Comparison of ENCODE assay signal across 8 cellular contexts in the genomic region with DNA sequence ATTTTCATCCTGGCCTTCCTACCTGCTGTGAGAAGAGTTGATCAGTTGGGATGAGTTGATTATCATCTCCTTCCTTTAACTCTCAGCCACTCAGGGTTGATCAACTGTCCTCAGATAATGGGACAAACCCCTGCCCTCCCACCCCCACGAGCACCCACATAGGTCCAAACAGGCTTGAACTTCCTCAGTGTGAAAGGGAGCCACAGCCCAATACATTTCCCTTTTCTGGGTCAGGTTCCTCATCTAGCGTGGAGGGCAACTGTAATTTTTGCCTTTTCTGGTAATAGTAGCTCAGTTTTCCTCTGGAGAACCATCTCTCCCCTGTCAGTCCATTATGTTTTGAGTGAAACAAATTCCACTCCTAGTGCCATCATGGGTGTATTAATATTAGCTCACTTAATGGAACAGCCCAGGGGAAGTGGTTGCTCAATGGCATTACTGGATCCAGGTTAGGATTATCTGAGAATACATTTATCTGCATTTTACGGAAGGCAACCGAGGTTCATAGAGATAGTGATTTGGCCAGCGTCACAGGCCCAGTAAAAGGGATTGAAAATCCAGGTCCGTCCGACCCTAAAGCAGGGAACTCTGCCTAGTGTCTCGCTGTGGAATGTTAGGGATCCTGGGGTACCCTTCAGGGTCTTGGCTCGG. TPM values are rescaled to one million over a fixed set of nuclear protein-coding genes. Genes with fewer than 3 reads are reported as not detected.
DNase-seq lines count a peak whose midpoint lies in the region; ATAC-seq and TF ChIP-seq lines count a peak whose summit lies in the region.

No MANE protein-coding gene starts in this region.

- H3K36me3 ChIP-seq in Caco-2 (ENCODE audit: control insufficient read depth, insufficient read depth, low read length) (no peaks in the 10 kb centered on the region), Peyer's patch (peaks cover 0 to 7% (median 0%) of the 10 kb centered on the region in 3 donors), trophoblast cell (ENCODE audit: control insufficient read depth in 1 of 2, insufficient read depth in 2 of 2, low read length in 2 of 2) (peaks cover 30 to 38% of the 10 kb centered on the region in 2 experiments)

- H3K4me3 ChIP-seq in Caco-2 (ENCODE audit: low read depth, low read length) (peak overlapping the region; percentile 96), Peyer's patch (peak overlapping the region in 3 of 4 donors; percentile 41 to 80 (median 64)), fibroblast of pulmonary artery (replicated peaks; ENCODE audit: low read depth, low read length) (peak overlapping the region; percentile 83), trophoblast cell (ENCODE audit: low read depth, low read length) (no peak overlapping the region)

- H3K36me3 Mint-ChIP-seq in Caco-2 (ENCODE audit: insufficient read depth, unreplicated experiment), result peaks cover 6% of the 10 kb centered on the region

- TF ChIP-seq POLR2A in Peyer's patch (IDR thresholded peaks at IDR 0.05), result no peak

- H3K14ac ChIP-seq in trophoblast cell (ENCODE audit: low read length), result no peak overlapping the region

- H4K12ac ChIP-seq in trophoblast cell (ENCODE audit: low read depth, low read length), result no peak overlapping the region

- no peak overlapping the region for H2BK12ac ChIP-seq in trophoblast cell (ENCODE audit: low read length)

- TF ChIP-seq CTCF in Caco-2 (IDR thresholded peaks at IDR 0.05; ENCODE audit: insufficient read depth in 1 of 2, low read depth in 1 of 2, low read length in 1 of 2, severe bottlenecking in 1 of 2, unreplicated experiment in 1 of 2) (no peak), Peyer's patch (IDR thresholded peaks at IDR 0.05) (no peak), fibroblast of pulmonary artery (IDR thresholded peaks at IDR 0.05; ENCODE audit: low read length, missing control alignments) (no peak)

- peaks cover 7% of the 10 kb centered on the region for H3K9me3 ChIP-seq in Caco-2
- peaks cover 0 to 5% (median 2%) of the 10 kb centered on the region in 4 donors for H3K9me3 ChIP-seq in Peyer's patch
- H3K9me3 ChIP-seq in trophoblast cell (ENCODE audit: insufficient read depth, low read depth, low read length), result no peaks in the 10 kb centered on the region

- H3K4me1 ChIP-seq in Caco-2 (peaks cover 9% of the 10 kb centered on the region; the same call in 1 of the 2 replicates), Peyer's patch (peaks cover 0 to 12% (median 1%) of the 10 kb centered on the region in 4 donors), trophoblast cell (ENCODE audit: control insufficient read depth in 1 of 2, insufficient read depth in 2 of 2, low read length in 2 of 2) (peaks cover 4 to 5% of the 10 kb centered on the region in 2 experiments)

- no CpG with 5 or more reads among the region's 9 CpGs for whole genome bisulfite sequencing in trophoblast cell (ENCODE audit: extremely low coverage, insufficient coverage, insufficient read length)

- no peak overlapping the region for H4K91ac ChIP-seq in trophoblast cell (ENCODE audit: low read depth, low read length)

- H3K23ac ChIP-seq in trophoblast cell (ENCODE audit: low read length), result no peak overlapping the region

- H3K4me2 ChIP-seq in trophoblast cell (ENCODE audit: low read length), result peak overlapping the region; percentile 54

- CTCF ChIA-PET in Caco-2 (lab: Charles Lee), result no interaction called here

- no peak overlapping the region for H2AFZ ChIP-seq in trophoblast cell (ENCODE audit: insufficient read depth, low read length, poor library complexity)

- POLR2A ChIA-PET in Caco-2 (lab: Charles Lee), result no interaction called here

- H3K79me1 ChIP-seq in trophoblast cell (ENCODE audit: low read length), result peaks cover 21% of the 10 kb centered on the region

- peak overlapping the region; percentile 8 for H2BK5ac ChIP-seq in trophoblast cell (ENCODE audit: low read depth, low read length, poor library complexity)

- H3K27me3 Mint-ChIP-seq in Caco-2 (ENCODE audit: insufficient read depth, unreplicated experiment), result no peaks in the 10 kb centered on the region

- no peak for ATAC-seq in GM18909 (IDR thresholded peaks at IDR 0.05; ENCODE audit: poor library complexity, unreplicated experiment)

- H3K4me3 Mint-ChIP-seq in Caco-2 (ENCODE audit: unreplicated experiment), result peak overlapping the region; percentile 80

- no peak for DNase-seq in Caco-2
- DNase-seq in Peyer's patch, result no peak
- DNase-seq in fibroblast of pulmonary artery (ENCODE audit: low read depth), result no peak
- DNase-seq in trophoblast cell, result no peak
- DNase-seq in NCI-H1105 (lab: John Stamatoyannopoulos, UW), result no peak
- no peak for DNase-seq in activated gamma-delta T cell (lab: John Stamatoyannopoulos, UW)
- DNase-seq in DMS153 (lab: John Stamatoyannopoulos, UW), result no peak

- BruUV-seq in Caco-2 (replicated peaks; lab: Mats Ljungman, UMichigan), result no TSS peak

- peaks cover 12% of the 10 kb centered on the region for H3K79me2 ChIP-seq in trophoblast cell (ENCODE audit: control insufficient read depth, insufficient read depth, low read length, poor library complexity)

- H4K8ac ChIP-seq in trophoblast cell (ENCODE audit: low read depth, low read length), result no peak overlapping the region

- no peak overlapping the region for H2BK120ac ChIP-seq in trophoblast cell (ENCODE audit: insufficient read depth, low read length, poor library complexity)

- H3K4me1 Mint-ChIP-seq in Caco-2 (ENCODE audit: low read depth, unreplicated experiment), result peaks cover 15% of the 10 kb centered on the region

- H3K27me3 ChIP-seq in Caco-2 (replicated peaks; ENCODE audit: control insufficient read depth, insufficient read depth, low read length), result no peaks in the 10 kb centered on the region
- H3K27me3 ChIP-seq in Peyer's patch, result no peaks in the 10 kb centered on the region
- no peaks in the 10 kb centered on the region for H3K27me3 ChIP-seq in trophoblast cell (ENCODE audit: insufficient read depth, low read length)

- no peak overlapping the region for H3K18ac ChIP-seq in trophoblast cell (ENCODE audit: low read length)

- peak overlapping the region; percentile 20 for H3K27ac Mint-ChIP-seq in Caco-2 (ENCODE audit: unreplicated experiment)

- intact Hi-C loops in Caco-2 (cut with micrococcal nuclease; ENCODE audit: unreplicated experiment), result loop anchor here (2.0 to 10.0 kb wide), 2 partner anchors 34 to 1016 kb away; partner anchors contain the start of gene BBS2

- no peak overlapping the region for H3K9ac ChIP-seq in trophoblast cell (ENCODE audit: low read length)

- no peak overlapping the region for H3K4ac ChIP-seq in trophoblast cell (ENCODE audit: low read depth, low read length)

- H3K27ac ChIP-seq in Peyer's patch (peak overlapping the region in 1 of 4 donors; percentile 44), trophoblast cell (ENCODE audit: low read depth, low read length) (peak overlapping the region; percentile 57)

- peaks cover 11% of the 10 kb centered on the region for H3K9me3 Mint-ChIP-seq in Caco-2 (ENCODE audit: unreplicated experiment)

- no peak overlapping the region for H2AK5ac ChIP-seq in trophoblast cell (ENCODE audit: low read length)

RNA-seq across cellular contexts. Expression of gene LPCAT2, which starts 0.5 kb away (rescaled TPM):
- 20.7 and 25.2 TPM in 2 replicates for total RNA-seq in Caco-2 (2022)
- 10 to 100 TPM in 2 of 4 donors, 1 to 10 TPM in 2; 4.6 to 66.0 (median 10.9) TPM for total RNA-seq in Peyer's patch
- 107 and 118 TPM in 2 replicates for polyA plus RNA-seq in trophoblast cell (2013)

RNA-seq across cellular contexts. Expression of gene MMP2, which starts 29.4 kb away (rescaled TPM):
- 0.14 and 0.91 TPM in 2 replicates for total RNA-seq in Caco-2 (2022)
- 100 to 1,000 TPM in 3 of 4 donors, 10 to 100 TPM in 1; 52.2 to 214 (median 123) TPM for total RNA-seq in Peyer's patch
- polyA plus RNA-seq in trophoblast cell (2013), result 1,470 and 1,480 TPM in 2 replicates

RNA-seq across cellular contexts. Expression of gene CAPNS2, which starts 58.1 kb away (rescaled TPM):
- total RNA-seq in Caco-2 (2022), result not detected in 2 replicates
- 1 to 10 TPM in 3 of 4 donors, not detected in 1; 1.3 to 5.8 (median 2.3) TPM for total RNA-seq in Peyer's patch
- 0.50 and 0.78 TPM in 2 replicates for polyA plus RNA-seq in trophoblast cell (2013)

Comparison
In these comparisons a context has a peak if more than half of its experiments do, and no peak if none do; other contexts are left out.
1. RNA of gene MMP2, which starts 29.4 kb away (total RNA-seq): 52.2 to 214 TPM in Peyer's patch; 0.14 to 0.91 TPM in Caco-2; every median in the first group is over 10 times any median in the second.